Comparison of ENCODE assay signal across 1 cellular context in the genomic region with DNA sequence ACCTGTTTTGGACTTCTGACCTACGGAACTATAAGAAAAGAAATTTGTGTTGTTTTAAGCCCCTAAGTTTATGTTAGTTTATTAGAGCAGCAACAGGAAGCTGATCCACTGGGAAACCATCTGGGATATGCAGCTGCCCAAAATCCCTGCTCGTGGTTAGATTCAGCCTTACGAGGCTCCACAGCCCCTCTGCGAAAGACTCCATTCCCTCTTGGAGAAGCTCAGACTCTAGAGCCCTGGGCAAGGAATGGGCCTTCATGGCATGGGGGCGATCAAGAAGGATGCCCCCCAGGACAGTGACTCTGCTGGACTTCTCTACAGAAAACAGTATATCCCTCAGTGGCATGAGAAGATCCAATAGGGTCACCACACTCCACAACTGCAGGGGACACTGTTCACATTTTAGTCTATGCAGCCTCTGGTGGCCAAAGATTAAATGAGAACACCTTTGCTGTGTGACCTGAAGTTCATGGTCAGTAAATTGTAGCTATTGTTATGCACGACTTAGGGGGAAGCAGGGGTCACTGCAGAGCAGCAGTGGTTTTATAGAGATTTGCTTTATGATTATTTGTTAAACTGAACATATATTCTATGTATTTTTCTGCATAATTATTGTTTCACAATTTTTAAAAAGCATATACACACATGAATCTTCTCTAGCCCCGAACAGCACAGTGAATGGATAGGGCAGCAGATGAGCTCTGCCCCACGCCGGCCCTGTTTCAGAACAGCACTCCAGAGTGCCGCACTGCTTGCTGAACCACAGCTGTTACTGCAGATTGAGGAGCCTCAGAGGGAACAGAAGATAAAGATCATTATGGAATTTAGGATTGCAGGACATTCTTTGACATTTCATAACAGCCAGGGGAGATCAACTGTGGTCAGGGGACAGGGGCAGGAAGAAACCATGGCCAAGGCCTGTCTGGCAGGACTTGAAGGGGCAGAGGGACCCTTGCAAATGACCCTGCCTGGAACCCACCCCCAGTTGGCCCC.
TF ChIP-seq lines count a peak whose summit lies in the region.

No MANE protein-coding gene starts in this region.

TF ChIP-seq in GM23338, 12 proteins besides CTCF, POLR2A, EP300 and RAD21 (continued from another document):
- TF ChIP-seq, protein P1, sequence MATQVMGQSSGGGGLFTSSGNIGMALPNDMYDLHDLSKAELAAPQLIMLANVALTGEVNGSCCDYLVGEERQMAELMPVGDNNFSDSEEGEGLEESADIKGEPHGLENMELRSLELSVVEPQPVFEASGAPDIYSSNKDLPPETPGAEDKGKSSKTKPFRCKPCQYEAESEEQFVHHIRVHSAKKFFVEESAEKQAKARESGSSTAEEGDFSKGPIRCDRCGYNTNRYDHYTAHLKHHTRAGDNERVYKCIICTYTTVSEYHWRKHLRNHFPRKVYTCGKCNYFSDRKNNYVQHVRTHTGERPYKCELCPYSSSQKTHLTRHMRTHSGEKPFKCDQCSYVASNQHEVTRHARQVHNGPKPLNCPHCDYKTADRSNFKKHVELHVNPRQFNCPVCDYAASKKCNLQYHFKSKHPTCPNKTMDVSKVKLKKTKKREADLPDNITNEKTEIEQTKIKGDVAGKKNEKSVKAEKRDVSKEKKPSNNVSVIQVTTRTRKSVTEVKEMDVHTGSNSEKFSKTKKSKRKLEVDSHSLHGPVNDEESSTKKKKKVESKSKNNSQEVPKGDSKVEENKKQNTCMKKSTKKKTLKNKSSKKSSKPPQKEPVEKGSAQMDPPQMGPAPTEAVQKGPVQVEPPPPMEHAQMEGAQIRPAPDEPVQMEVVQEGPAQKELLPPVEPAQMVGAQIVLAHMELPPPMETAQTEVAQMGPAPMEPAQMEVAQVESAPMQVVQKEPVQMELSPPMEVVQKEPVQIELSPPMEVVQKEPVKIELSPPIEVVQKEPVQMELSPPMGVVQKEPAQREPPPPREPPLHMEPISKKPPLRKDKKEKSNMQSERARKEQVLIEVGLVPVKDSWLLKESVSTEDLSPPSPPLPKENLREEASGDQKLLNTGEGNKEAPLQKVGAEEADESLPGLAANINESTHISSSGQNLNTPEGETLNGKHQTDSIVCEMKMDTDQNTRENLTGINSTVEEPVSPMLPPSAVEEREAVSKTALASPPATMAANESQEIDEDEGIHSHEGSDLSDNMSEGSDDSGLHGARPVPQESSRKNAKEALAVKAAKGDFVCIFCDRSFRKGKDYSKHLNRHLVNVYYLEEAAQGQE (IDR thresholded peaks at IDR 0.05; ENCODE audit: unreplicated experiment), result no peak
- TF ChIP-seq, protein P2, sequence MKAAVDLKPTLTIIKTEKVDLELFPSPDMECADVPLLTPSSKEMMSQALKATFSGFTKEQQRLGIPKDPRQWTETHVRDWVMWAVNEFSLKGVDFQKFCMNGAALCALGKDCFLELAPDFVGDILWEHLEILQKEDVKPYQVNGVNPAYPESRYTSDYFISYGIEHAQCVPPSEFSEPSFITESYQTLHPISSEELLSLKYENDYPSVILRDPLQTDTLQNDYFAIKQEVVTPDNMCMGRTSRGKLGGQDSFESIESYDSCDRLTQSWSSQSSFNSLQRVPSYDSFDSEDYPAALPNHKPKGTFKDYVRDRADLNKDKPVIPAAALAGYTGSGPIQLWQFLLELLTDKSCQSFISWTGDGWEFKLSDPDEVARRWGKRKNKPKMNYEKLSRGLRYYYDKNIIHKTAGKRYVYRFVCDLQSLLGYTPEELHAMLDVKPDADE (IDR thresholded peaks at IDR 0.05), result no peak
- TF ChIP-seq, protein P3, sequence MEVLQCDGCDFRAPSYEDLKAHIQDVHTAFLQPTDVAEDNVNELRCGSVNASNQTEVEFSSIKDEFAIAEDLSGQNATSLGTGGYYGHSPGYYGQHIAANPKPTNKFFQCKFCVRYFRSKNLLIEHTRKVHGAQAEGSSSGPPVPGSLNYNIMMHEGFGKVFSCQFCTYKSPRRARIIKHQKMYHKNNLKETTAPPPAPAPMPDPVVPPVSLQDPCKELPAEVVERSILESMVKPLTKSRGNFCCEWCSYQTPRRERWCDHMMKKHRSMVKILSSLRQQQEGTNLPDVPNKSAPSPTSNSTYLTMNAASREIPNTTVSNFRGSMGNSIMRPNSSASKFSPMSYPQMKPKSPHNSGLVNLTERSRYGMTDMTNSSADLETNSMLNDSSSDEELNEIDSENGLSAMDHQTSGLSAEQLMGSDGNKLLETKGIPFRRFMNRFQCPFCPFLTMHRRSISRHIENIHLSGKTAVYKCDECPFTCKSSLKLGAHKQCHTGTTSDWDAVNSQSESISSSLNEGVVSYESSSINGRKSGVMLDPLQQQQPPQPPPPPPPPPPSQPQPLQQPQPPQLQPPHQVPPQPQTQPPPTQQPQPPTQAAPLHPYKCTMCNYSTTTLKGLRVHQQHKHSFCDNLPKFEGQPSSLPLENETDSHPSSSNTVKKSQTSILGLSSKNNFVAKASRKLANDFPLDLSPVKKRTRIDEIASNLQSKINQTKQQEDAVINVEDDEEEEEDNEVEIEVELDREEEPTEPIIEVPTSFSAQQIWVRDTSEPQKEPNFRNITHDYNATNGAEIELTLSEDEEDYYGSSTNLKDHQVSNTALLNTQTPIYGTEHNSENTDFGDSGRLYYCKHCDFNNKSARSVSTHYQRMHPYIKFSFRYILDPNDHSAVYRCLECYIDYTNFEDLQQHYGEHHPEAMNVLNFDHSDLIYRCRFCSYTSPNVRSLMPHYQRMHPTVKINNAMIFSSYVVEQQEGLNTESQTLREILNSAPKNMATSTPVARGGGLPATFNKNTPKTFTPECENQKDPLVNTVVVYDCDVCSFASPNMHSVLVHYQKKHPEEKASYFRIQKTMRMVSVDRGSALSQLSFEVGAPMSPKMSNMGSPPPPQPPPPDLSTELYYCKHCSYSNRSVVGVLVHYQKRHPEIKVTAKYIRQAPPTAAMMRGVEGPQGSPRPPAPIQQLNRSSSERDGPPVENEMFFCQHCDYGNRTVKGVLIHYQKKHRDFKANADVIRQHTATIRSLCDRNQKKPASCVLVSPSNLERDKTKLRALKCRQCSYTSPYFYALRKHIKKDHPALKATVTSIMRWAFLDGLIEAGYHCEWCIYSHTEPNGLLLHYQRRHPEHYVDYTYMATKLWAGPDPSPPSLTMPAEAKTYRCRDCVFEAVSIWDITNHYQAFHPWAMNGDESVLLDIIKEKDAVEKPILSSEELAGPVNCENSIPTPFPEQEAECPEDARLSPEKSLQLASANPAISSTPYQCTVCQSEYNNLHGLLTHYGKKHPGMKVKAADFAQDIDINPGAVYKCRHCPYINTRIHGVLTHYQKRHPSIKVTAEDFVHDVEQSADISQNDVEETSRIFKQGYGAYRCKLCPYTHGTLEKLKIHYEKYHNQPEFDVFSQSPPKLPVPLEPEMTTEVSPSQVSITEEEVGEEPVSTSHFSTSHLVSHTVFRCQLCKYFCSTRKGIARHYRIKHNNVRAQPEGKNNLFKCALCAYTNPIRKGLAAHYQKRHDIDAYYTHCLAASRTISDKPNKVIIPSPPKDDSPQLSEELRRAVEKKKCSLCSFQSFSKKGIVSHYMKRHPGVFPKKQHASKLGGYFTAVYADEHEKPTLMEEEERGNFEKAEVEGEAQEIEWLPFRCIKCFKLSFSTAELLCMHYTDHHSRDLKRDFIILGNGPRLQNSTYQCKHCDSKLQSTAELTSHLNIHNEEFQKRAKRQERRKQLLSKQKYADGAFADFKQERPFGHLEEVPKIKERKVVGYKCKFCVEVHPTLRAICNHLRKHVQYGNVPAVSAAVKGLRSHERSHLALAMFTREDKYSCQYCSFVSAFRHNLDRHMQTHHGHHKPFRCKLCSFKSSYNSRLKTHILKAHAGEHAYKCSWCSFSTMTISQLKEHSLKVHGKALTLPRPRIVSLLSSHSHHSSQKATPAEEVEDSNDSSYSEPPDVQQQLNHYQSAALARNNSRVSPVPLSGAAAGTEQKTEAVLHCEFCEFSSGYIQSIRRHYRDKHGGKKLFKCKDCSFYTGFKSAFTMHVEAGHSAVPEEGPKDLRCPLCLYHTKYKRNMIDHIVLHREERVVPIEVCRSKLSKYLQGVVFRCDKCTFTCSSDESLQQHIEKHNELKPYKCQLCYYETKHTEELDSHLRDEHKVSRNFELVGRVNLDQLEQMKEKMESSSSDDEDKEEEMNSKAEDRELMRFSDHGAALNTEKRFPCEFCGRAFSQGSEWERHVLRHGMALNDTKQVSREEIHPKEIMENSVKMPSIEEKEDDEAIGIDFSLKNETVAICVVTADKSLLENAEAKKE (CRISPR knock-in tag; IDR thresholded peaks at IDR 0.05), result no peak
- TF ChIP-seq EZH2phosphoT487 (IDR thresholded peaks at IDR 0.05; ENCODE audit: unreplicated experiment) (no peak), NANOG (IDR thresholded peaks at IDR 0.05; ENCODE audit: borderline replicate concordance) (no peak), STAT1 (IDR thresholded peaks at IDR 0.05; ENCODE audit: unreplicated experiment) (no peak), ZNF331 (CRISPR knock-in tag; IDR thresholded peaks at IDR 0.05; ENCODE audit: low read depth) (no peak), JUNB (IDR thresholded peaks at IDR 0.05; ENCODE audit: unreplicated experiment) (no peak), CREB1 (CRISPR knock-in tag; IDR thresholded peaks at IDR 0.05; ENCODE audit: low read depth) (no peak), ZNF114 (CRISPR knock-in tag; IDR thresholded peaks at IDR 0.05) (no peak)
